29 cellular contexts compared by ENCODE assay signal in the genomic region with DNA sequence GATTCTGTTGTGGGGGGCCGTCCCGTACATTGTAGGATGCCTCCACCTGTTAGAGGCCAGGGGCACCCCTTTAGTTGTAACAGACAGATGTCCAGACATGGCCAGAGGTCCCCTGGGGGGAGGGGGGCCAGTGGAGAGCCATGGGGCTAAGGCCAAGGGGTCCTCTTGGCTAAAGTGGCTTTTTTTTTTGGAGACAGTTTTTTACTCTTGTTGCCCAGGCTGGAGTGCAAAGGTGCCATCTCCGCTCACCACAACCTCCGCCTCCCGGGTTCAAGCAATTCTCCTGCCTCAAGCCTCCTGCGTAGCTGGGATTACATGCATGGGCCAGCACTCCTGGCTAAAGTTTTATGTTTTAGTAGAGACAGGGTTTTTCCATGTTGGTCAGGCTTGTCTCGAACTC.
"Had no signal": no experiment of that assay in that cellular context is flagged by ENCODE, and none has a peak within 500 bp of the region (broad histone marks: within the 10 kb centered on the region; RNA-seq: fewer than 3 reads in every experiment).

No MANE protein-coding gene starts in this region.

- H3K4me1 ChIP-seq: colonic mucosa, esophagus muscularis mucosa, foreskin keratinocyte, gastroesophageal sphincter, left lung, neural progenitor cell, parathyroid adenoma, prostate gland, right atrium auricular region, suprapubic skin, transverse colon, upper lobe of right lung, uterus had no signal

- FAIRE-seq: islet of Langerhans had no signal

- H3K9me3 Mint-ChIP-seq: dendritic cell treated with granulocyte-macrophage colony-stimulating factor and Interleukin-4, amounts not matched to agents 40 ng/mL and 50 ng/mL, for 4 days; endodermal cell; nephron; neural progenitor cell; stimulated activated naive CD8-positive, alpha-beta T cell treated with anti-CD3 and anti-CD28 coated beads, Interleukin-15, amount 100 ng/mL, for 72 hours had no signal

- H3K4me3 Mint-ChIP-seq: dendritic cell treated with granulocyte-macrophage colony-stimulating factor and Interleukin-4, amounts not matched to agents 40 ng/mL and 50 ng/mL, for 4 days; endodermal cell; naive thymus-derived CD4-positive, alpha-beta T cell; nephron; neural progenitor cell; stimulated activated naive CD8-positive, alpha-beta T cell treated with anti-CD3 and anti-CD28 coated beads, Interleukin-15, amount 100 ng/mL, for 72 hours had no signal

- H3K27me3 Mint-ChIP-seq: naive thymus-derived CD4-positive, alpha-beta T cell; stimulated activated naive CD8-positive, alpha-beta T cell treated with anti-CD3 and anti-CD28 coated beads, Interleukin-15, amount 100 ng/mL, for 72 hours had no signal

- H3K27ac Mint-ChIP-seq: dendritic cell treated with granulocyte-macrophage colony-stimulating factor and Interleukin-4, amounts not matched to agents 40 ng/mL and 50 ng/mL, for 4 days; endodermal cell; nephron; neural progenitor cell had no signal

- DNase-seq: colonic mucosa; effector CD8-positive, alpha-beta T cell; endodermal cell; foreskin keratinocyte; heart right ventricle; hippocampal formation; left cardiac atrium; left lung; mesenchymal stem cell; midbrain; naive thymus-derived CD4-positive, alpha-beta T cell; stimulated activated CD4-positive, alpha-beta T cell treated with anti-CD3 and anti-CD28 coated beads, Interleukin-15, amount 100 ng/mL, for 24 hours; stimulated activated CD4-positive, alpha-beta T cell treated with anti-CD3 and anti-CD28 coated beads, Interleukin-2, amount 100 ng/mL, for 48 hours; stimulated activated naive CD4-positive, alpha-beta T cell; stimulated activated naive CD8-positive, alpha-beta T cell treated with anti-CD3 and anti-CD28 coated beads, Interleukin-15, amount 100 ng/mL, for 72 hours; transverse colon; upper lobe of right lung; uterus had no signal

- H3K4me1 Mint-ChIP-seq: nephron had no signal

- H3K27ac ChIP-seq: colonic mucosa, esophagus muscularis mucosa, foreskin keratinocyte, gastroesophageal sphincter, heart right ventricle, left lung, neural progenitor cell, parathyroid adenoma, prostate gland, right atrium auricular region, skin epidermis, suprapubic skin, transverse colon, upper lobe of right lung, uterus had no signal

- ATAC-seq: foreskin keratinocyte; gastroesophageal sphincter; heart right ventricle; left cardiac atrium; left lung; naive thymus-derived CD4-positive, alpha-beta T cell; stimulated activated naive CD8-positive, alpha-beta T cell treated with anti-CD3 and anti-CD28 coated beads, Interleukin-15, amount 100 ng/mL, for 72 hours; upper lobe of right lung had no signal

- H3K4me3 ChIP-seq: colonic mucosa, esophagus muscularis mucosa, gastroesophageal sphincter, heart right ventricle, left lung, neural progenitor cell, prostate gland, right atrium auricular region, skin epidermis, suprapubic skin, transverse colon, upper lobe of right lung, uterus had no signal

- H3K27me3 ChIP-seq: colonic mucosa, foreskin keratinocyte, gastroesophageal sphincter, heart right ventricle, left lung, neural progenitor cell, right atrium auricular region, suprapubic skin, transverse colon, upper lobe of right lung, uterus had no signal

- H3K79me2 ChIP-seq: parathyroid adenoma had no signal

- H3K9ac ChIP-seq: neural progenitor cell, parathyroid adenoma had no signal

- H3K36me3 Mint-ChIP-seq: neural progenitor cell had no signal

- H3K9me3 ChIP-seq: colonic mucosa, esophagus muscularis mucosa, gastroesophageal sphincter, heart right ventricle, left lung, prostate gland, right atrium auricular region, suprapubic skin, transverse colon, upper lobe of right lung, uterus had no signal

- H3K4me2 ChIP-seq: neural progenitor cell had no signal

- H3K36me3 ChIP-seq: colonic mucosa, neural progenitor cell, prostate gland, right atrium auricular region, transverse colon, upper lobe of right lung, uterus had no signal

- H2AFZ ChIP-seq: neural progenitor cell, parathyroid adenoma had no signal
